Comparison of ENCODE assay signal across 8 cellular contexts in genomic region chr5:149485655-149486615, GRCh38.
DNase-seq lines count a peak whose midpoint lies in the region; ATAC-seq and TF ChIP-seq lines count a peak whose summit lies in the region.

No MANE protein-coding gene starts in this region.

- H3K4me2 ChIP-seq in trophoblast cell (ENCODE audit: low read length) = peak overlapping the region; percentile 44

- H3K36me3 Mint-ChIP-seq in activated CD4-positive, alpha-beta T cell treated with anti-CD3 and anti-CD28 coated beads, Interleukin-2, amount 10 ng/mL, durations not matched to agents 7 days and 5 days (ENCODE audit: low read depth) = no peaks in the 10 kb centered on the region

- no peak overlapping the region for H3K23ac ChIP-seq in trophoblast cell (ENCODE audit: low read length)

- H3K36me3 ChIP-seq in Panc1 (ENCODE audit: control insufficient read depth, insufficient read depth, low read length) = no peaks in the 10 kb centered on the region
- no peaks in the 10 kb centered on the region for H3K36me3 ChIP-seq in esophagus squamous epithelium
- H3K36me3 ChIP-seq in trophoblast cell (ENCODE audit: control insufficient read depth in 1 of 2, insufficient read depth in 2 of 2, low read length in 2 of 2) = no peaks in the 10 kb centered on the region
- H3K36me3 ChIP-seq in spleen = no peaks in the 10 kb centered on the region

- no peak overlapping the region for H3K27ac Mint-ChIP-seq in activated CD4-positive, alpha-beta T cell treated with anti-CD3 and anti-CD28 coated beads, Interleukin-2, amount 10 ng/mL, durations not matched to agents 7 days and 5 days

- H3K9ac ChIP-seq in trophoblast cell (ENCODE audit: low read length) = no peak overlapping the region

- H3K4me3 Mint-ChIP-seq in activated CD4-positive, alpha-beta T cell treated with anti-CD3 and anti-CD28 coated beads, Interleukin-2, amount 10 ng/mL, durations not matched to agents 7 days and 5 days = no peak overlapping the region

- intact Hi-C loops in Panc1 (cut with micrococcal nuclease; ENCODE audit: unreplicated experiment) = loop anchor here (5.0 kb wide), 1 partner anchor 39 kb away; no protein-coding TSS in a partner anchor
- intact Hi-C loops in esophagus squamous epithelium (cut with DNase I) = no loop called here
- intact Hi-C loops in spleen (cut with DNase I; ENCODE audit: low total_unique reads) = no loop called here

- H3K27me3 ChIP-seq in Panc1 (ENCODE audit: control insufficient read depth, insufficient read depth, low read length) = no peaks in the 10 kb centered on the region
- H3K27me3 ChIP-seq in esophagus squamous epithelium = no peaks in the 10 kb centered on the region
- no peaks in the 10 kb centered on the region for H3K27me3 ChIP-seq in trophoblast cell (ENCODE audit: insufficient read depth, low read length)
- no peaks in the 10 kb centered on the region for H3K27me3 ChIP-seq in spleen (replicated peaks in 1 of 7)

- peak overlapping the region in 1 of 2 experiments; percentile 13; a peak in 1 of 4 replicates for H3K4me3 ChIP-seq in Panc1 (ENCODE audit: low read depth in 2 of 2, low read length in 2 of 2)
- no peak overlapping the region for H3K4me3 ChIP-seq in esophagus squamous epithelium
- no peak overlapping the region for H3K4me3 ChIP-seq in trophoblast cell (ENCODE audit: low read depth, low read length)
- no peak overlapping the region for H3K4me3 ChIP-seq in spleen

- H2BK120ac ChIP-seq in trophoblast cell (ENCODE audit: insufficient read depth, low read length, poor library complexity) = peak overlapping the region; percentile 94

- H3K4me1 ChIP-seq in Panc1 (ENCODE audit: control insufficient read depth, insufficient read depth, low read length) (peaks cover 74% of the 10 kb centered on the region), esophagus squamous epithelium (peaks cover 36 to 93% (median 67%) of the 10 kb centered on the region in 3 donors), trophoblast cell (ENCODE audit: control insufficient read depth in 1 of 2, insufficient read depth in 2 of 2, low read length in 2 of 2) (peaks cover 18 to 31% of the 10 kb centered on the region in 2 experiments), spleen (peaks cover 0 to 25% (median 0%) of the 10 kb centered on the region in 6 donors)

- no peak for TF ChIP-seq CTCF in Panc1 (IDR thresholded peaks at IDR 0.05)
- TF ChIP-seq CTCF in esophagus squamous epithelium (IDR thresholded peaks at IDR 0.05) = no peak
- TF ChIP-seq CTCF in spleen (IDR thresholded peaks at IDR 0.05 in 8 of 11, conservative IDR thresholded peaks at IDR 0.05 in 3 of 11) = no peak

- peak overlapping the region; percentile 54 for H4K91ac ChIP-seq in trophoblast cell (ENCODE audit: low read depth, low read length)

- DNase-seq in GM03348 (ENCODE audit: low spot score) (peak; percentile 82), Panc1 (ENCODE audit: low read depth, low spot score) (peak; percentile 99), esophagus squamous epithelium (lab: John Stamatoyannopoulos, UW) (no peak), trophoblast cell (peak; percentile 94 to 98), spleen (no peak), NCI-H2227 (lab: John Stamatoyannopoulos, UW; ENCODE audit: unreplicated experiment) (no peak)
- no peak for DNase-seq in activated CD4-positive, alpha-beta T cell treated with anti-CD3 and anti-CD28 coated beads, Interleukin-2, amount 10 ng/mL, durations not matched to agents 7 days and 5 days
- no peak for DNase-seq in stimulated activated CD4-positive, alpha-beta T cell treated with anti-CD3 and anti-CD28 coated beads, Interleukin-12 subunit alpha, Interleukin-12 subunit beta, amount 100 ng/mL, for 4 hours

- peak overlapping the region; percentile 13 for H2AK5ac ChIP-seq in trophoblast cell (ENCODE audit: low read length)

- H2AFZ ChIP-seq in trophoblast cell (ENCODE audit: insufficient read depth, low read length, poor library complexity) = no peak overlapping the region

- H4K12ac ChIP-seq in trophoblast cell (ENCODE audit: low read depth, low read length) = no peak overlapping the region

- no peaks in the 10 kb centered on the region for H3K4me1 Mint-ChIP-seq in activated CD4-positive, alpha-beta T cell treated with anti-CD3 and anti-CD28 coated beads, Interleukin-2, amount 10 ng/mL, durations not matched to agents 7 days and 5 days

- H2BK12ac ChIP-seq in trophoblast cell (ENCODE audit: low read length) = peak overlapping the region; percentile 19

- peak overlapping the region; percentile 33 for H3K18ac ChIP-seq in trophoblast cell (ENCODE audit: low read length)

- CTCF ChIA-PET in Panc1 (lab: Charles Lee) = interaction anchor here (0.7 to 0.9 kb wide), 3 partner anchors 21 to 75 kb away, joined by 3 read pairs; no protein-coding TSS in a partner anchor
- CTCF ChIA-PET in activated CD4-positive, alpha-beta T cell treated with anti-CD3 and anti-CD28 coated beads, Interleukin-2, amount 10 ng/mL, durations not matched to agents 7 days and 5 days (lab: Charles Lee) = interaction anchor here (0.7 kb wide), 2 partner anchors 8 to 91 kb away, joined by 3 to 4 read pairs; no protein-coding TSS in a partner anchor

- peak overlapping the region; percentile 41 for H4K8ac ChIP-seq in trophoblast cell (ENCODE audit: low read depth, low read length)

- H3K79me2 ChIP-seq in trophoblast cell (ENCODE audit: control insufficient read depth, insufficient read depth, low read length, poor library complexity) = peaks cover 3% of the 10 kb centered on the region

- peak; percentile 87 for ATAC-seq in Panc1

- H3K4ac ChIP-seq in trophoblast cell (ENCODE audit: low read depth, low read length) = peak overlapping the region; percentile 24

- H3K79me1 ChIP-seq in trophoblast cell (ENCODE audit: low read length) = peaks cover 28% of the 10 kb centered on the region

- H3K9me3 ChIP-seq in Panc1 (ENCODE audit: control insufficient read depth, insufficient read depth, low read depth, low read length) (no peaks in the 10 kb centered on the region), esophagus squamous epithelium (no peaks in the 10 kb centered on the region), trophoblast cell (ENCODE audit: insufficient read depth, low read depth, low read length) (no peaks in the 10 kb centered on the region), spleen (no peaks in the 10 kb centered on the region)

- H3K9me3 Mint-ChIP-seq in activated CD4-positive, alpha-beta T cell treated with anti-CD3 and anti-CD28 coated beads, Interleukin-2, amount 10 ng/mL, durations not matched to agents 7 days and 5 days = no peaks in the 10 kb centered on the region

- H3K14ac ChIP-seq in trophoblast cell (ENCODE audit: low read length) = peak overlapping the region; percentile 10

- H3K27ac ChIP-seq in Panc1 (ENCODE audit: low read length) = peak overlapping the region; percentile 94
- H3K27ac ChIP-seq in esophagus squamous epithelium = peak overlapping the region; percentile 80 to 91 (median 89)
- H3K27ac ChIP-seq in trophoblast cell (ENCODE audit: low read depth, low read length) = peak overlapping the region; percentile 99
- H3K27ac ChIP-seq in spleen = peak overlapping the region in 4 of 8 donors; percentile 28 to 52 (median 38)

- BruUV-seq in Panc1 (replicated peaks; lab: Mats Ljungman, UMichigan) = no TSS peak

- WGBS in esophagus squamous epithelium, 2 donors = 0 to 23% methylated on average over 1 to 2 of the region's 2 CpGs
- no CpG with 5 or more reads among the region's 2 CpGs for WGBS in trophoblast cell (ENCODE audit: extremely low coverage, insufficient coverage, insufficient read length)
- 68 to 78% (median 70%) methylated on average over 2 of the region's 2 CpGs for WGBS in spleen, 5 donors

- in situ Hi-C loops in Panc1 (cut with HindIII; ENCODE audit: low pct_unique_long_range_greater_than_20kb, low sequenced_read_pairs) = no loop called here

- POLR2A ChIA-PET in Panc1 (lab: Charles Lee) = interaction anchor here (2.2 kb wide), 1 partner anchor 11 kb away, joined by 8 read pairs; no protein-coding TSS in a partner anchor
- POLR2A ChIA-PET in activated CD4-positive, alpha-beta T cell treated with anti-CD3 and anti-CD28 coated beads, Interleukin-2, amount 10 ng/mL, durations not matched to agents 7 days and 5 days (lab: Charles Lee) = no interaction called here

- no peak for TF ChIP-seq POLR2A in esophagus squamous epithelium (IDR thresholded peaks at IDR 0.05)
- no peak for TF ChIP-seq POLR2A in spleen (IDR thresholded peaks at IDR 0.05)

- H3K27me3 Mint-ChIP-seq in activated CD4-positive, alpha-beta T cell treated with anti-CD3 and anti-CD28 coated beads, Interleukin-2, amount 10 ng/mL, durations not matched to agents 7 days and 5 days = peaks cover 10% of the 10 kb centered on the region

- H2BK5ac ChIP-seq in trophoblast cell (ENCODE audit: low read depth, low read length, poor library complexity) = peak overlapping the region; percentile 90

Comparison
In these comparisons a context has a peak if more than half of its experiments do, and no peak if none do; other contexts are left out.
1. DNase-seq: peak in GM03348 (single experiment), Panc1 (single experiment) and trophoblast cell (2 of 2); none in esophagus squamous epithelium (single experiment), spleen (single experiment), NCI-H2227 (single experiment), activated CD4-positive, alpha-beta T cell treated with anti-CD3 and anti-CD28 coated beads, Interleukin-2, amount 10 ng/mL, durations not matched to agents 7 days and 5 days (single experiment) and stimulated activated CD4-positive, alpha-beta T cell treated with anti-CD3 and anti-CD28 coated beads, Interleukin-12 subunit alpha, Interleukin-12 subunit beta, amount 100 ng/mL, for 4 hours (single experiment).